ENCODE assay signal across 22 cellular contexts in genomic region chr14:102757646-102758045, GRCh38.
"Had no signal": no experiment of that assay in that cellular context is flagged by ENCODE, and none has a peak within 500 bp of the region (broad histone marks: within the 10 kb centered on the region; RNA-seq: fewer than 3 reads in every experiment).

No MANE protein-coding gene starts in this region.

- H3K27ac Mint-ChIP-seq: activated CD8-positive, alpha-beta T cell treated with anti-CD3 and anti-CD28 coated beads, Interleukin-2, amount 10 ng/mL, durations not matched to agents 7 days and 5 days; activated naive CD4-positive, alpha-beta T cell treated with anti-CD3 and anti-CD28 coated beads, Interleukin-2, amount 50 U/mL, for 24 hours; brain; natural killer cell treated with Interleukin-12 subunit alpha and Interleukin-12 subunit beta and Interleukin-15 and Interleukin-18, amount 100 ng/mL, for 72 hours had no signal

- H3K4me1 Mint-ChIP-seq: activated naive CD4-positive, alpha-beta T cell treated with anti-CD3 and anti-CD28 coated beads, Interleukin-2, amount 50 U/mL, for 24 hours had no signal

- H3K9me3 Mint-ChIP-seq: activated naive CD4-positive, alpha-beta T cell treated with anti-CD3 and anti-CD28 coated beads, Interleukin-2, amount 50 U/mL, for 24 hours; natural killer cell treated with Interleukin-12 subunit alpha and Interleukin-12 subunit beta and Interleukin-15 and Interleukin-18, amount 100 ng/mL, for 72 hours had no signal

- H3K79me2 ChIP-seq: parathyroid adenoma had no signal

- H3K27ac ChIP-seq: epithelial cell of prostate, heart left ventricle, parathyroid adenoma, sigmoid colon, thoracic aorta, upper lobe of left lung had no signal

- H2AFZ ChIP-seq: parathyroid adenoma had no signal

- H3K4me1 ChIP-seq: parathyroid adenoma had no signal

- H3K9me3 ChIP-seq: heart left ventricle, sigmoid colon, thoracic aorta, upper lobe of left lung had no signal

- H3K4me3 Mint-ChIP-seq: activated CD8-positive, alpha-beta T cell treated with anti-CD3 and anti-CD28 coated beads, Interleukin-2, amount 10 ng/mL, durations not matched to agents 7 days and 5 days; activated naive CD4-positive, alpha-beta T cell treated with anti-CD3 and anti-CD28 coated beads, Interleukin-2, amount 50 U/mL, for 24 hours; brain; natural killer cell treated with Interleukin-12 subunit alpha and Interleukin-12 subunit beta and Interleukin-15 and Interleukin-18, amount 100 ng/mL, for 72 hours had no signal

- H3K36me3 Mint-ChIP-seq: activated naive CD4-positive, alpha-beta T cell treated with anti-CD3 and anti-CD28 coated beads, Interleukin-2, amount 50 U/mL, for 24 hours; brain; natural killer cell treated with Interleukin-12 subunit alpha and Interleukin-12 subunit beta and Interleukin-15 and Interleukin-18, amount 100 ng/mL, for 72 hours had no signal

- H3K4me3 ChIP-seq: heart left ventricle, sigmoid colon, smooth muscle cell, thoracic aorta, upper lobe of left lung had no signal

- H3K4me2 ChIP-seq: smooth muscle cell had no signal

- H3K9ac ChIP-seq: parathyroid adenoma had no signal

- H3K27me3 ChIP-seq: upper lobe of left lung had no signal

- DNase-seq: activated CD4-positive, alpha-beta T cell treated with anti-CD3 and anti-CD28 coated beads for 1 hour; activated CD4-positive, alpha-beta T cell treated with anti-CD3 and anti-CD28 coated beads, Interleukin-2, amount 50 U/mL, for 1 hour; activated CD8-positive, alpha-beta T cell treated with anti-CD3 and anti-CD28 coated beads, Interleukin-2, amount 10 ng/mL, durations not matched to agents 7 days and 5 days; activated gamma-delta T cell treated with Interleukin-2 at 50 U/mL for 16 hours; activated T-cell treated with anti-CD3 and anti-CD28 coated beads, Interleukin-2, amount 50 U/mL, for 1 hour; aorta; heart left ventricle; islet precursor cell; left cardiac atrium; sigmoid colon; stimulated activated CD4-positive, alpha-beta T cell treated with anti-CD3 and anti-CD28 coated beads, Interleukin-2, amount 100 ng/mL, for 48 hours; stimulated activated CD8-positive, alpha-beta memory T cell treated with anti-CD3 and anti-CD28 coated beads, Interleukin-4, amount 100 ng/mL, for 48 hours; stimulated activated naive CD4-positive, alpha-beta T cell treated with Interleukin-2 at 50 U/mL for 16 hours; T-helper 9 cell; upper lobe of left lung had no signal

- H3K27me3 Mint-ChIP-seq: activated naive CD4-positive, alpha-beta T cell treated with anti-CD3 and anti-CD28 coated beads, Interleukin-2, amount 50 U/mL, for 24 hours had no signal

- ATAC-seq: activated CD8-positive, alpha-beta T cell treated with anti-CD3 and anti-CD28 coated beads, Interleukin-2, amount 10 ng/mL, durations not matched to agents 7 days and 5 days; heart left ventricle; left cardiac atrium had no signal

- H3K36me3 ChIP-seq: heart left ventricle, sigmoid colon, thoracic aorta, upper lobe of left lung had no signal
